In genomic region chr10:5892007-5892406, GRCh38 we compare ENCODE assay signal across 11 cellular contexts. TPM values are rescaled to one million over a fixed set of nuclear protein-coding genes. Genes with fewer than 3 reads are reported as not detected.
DNase-seq lines count a peak whose midpoint lies in the region; ATAC-seq and TF ChIP-seq lines count a peak whose summit lies in the region.
"Had no signal": no experiment of that assay in that cellular context is flagged by ENCODE, and none has a peak within 500 bp of the region (broad histone marks: within the 10 kb centered on the region; RNA-seq: fewer than 3 reads in every experiment).

No MANE protein-coding gene starts in this region.

- DNase-seq in 8988T (peak; percentile 40), DND-41 (no peak), hepatocyte (ENCODE audit: low spot score) (no peak), NCI-H226 (no peak), activated gamma-delta T cell (lab: John Stamatoyannopoulos, UW) (no peak), DMS153 treated with DMSO at 0.1 percent for 48 hours (lab: John Stamatoyannopoulos, UW; ENCODE audit: unreplicated experiment) (no peak)
- no peak for DNase-seq in activated naive CD8-positive, alpha-beta T cell treated with anti-CD3 and anti-CD28 coated beads for 36 hours
- DNase-seq: aorta, hippocampal formation had no signal

- H4K20me1 ChIP-seq in DND-41 (ENCODE audit: insufficient read depth, low read length) (peaks cover 39% of the 10 kb centered on the region), hepatocyte (ENCODE audit: insufficient read depth, poor library complexity, severe bottlenecking) (peaks cover 28% of the 10 kb centered on the region)

- H3K4me3 ChIP-seq in DND-41 (ENCODE audit: low read depth in 1 of 2, low read length in 2 of 2) (no peak overlapping the region), hepatocyte (no peak overlapping the region)

- no peak for ATAC-seq in DND-41 (ENCODE audit: insufficient read depth, low read depth)
- ATAC-seq in activated CD4-positive, CD25-positive, alpha-beta regulatory T cell treated with anti-CD3 and anti-CD28 coated beads, Interleukin-2, amount 50 U/mL, for 24 hours: no peak

- no peaks in the 10 kb centered on the region for H3K27me3 ChIP-seq in DND-41 (ENCODE audit: insufficient read depth, low read length, poor library complexity)
- no peaks in the 10 kb centered on the region for H3K27me3 ChIP-seq in hepatocyte
- H3K27me3 ChIP-seq: tibial nerve had no signal

- H3K27ac Mint-ChIP-seq in activated naive CD8-positive, alpha-beta T cell treated with anti-CD3 and anti-CD28 coated beads for 36 hours: no peak overlapping the region

- H2AFZ ChIP-seq in DND-41 (ENCODE audit: low read depth, low read length) (no peak overlapping the region), hepatocyte (no peak overlapping the region)

- H3K9me2 ChIP-seq in hepatocyte (replicated peaks; ENCODE audit: insufficient read depth): no peaks in the 10 kb centered on the region

- H3K36me3 ChIP-seq in DND-41 (ENCODE audit: insufficient read depth, low read length) (peaks cover 45% of the 10 kb centered on the region), hepatocyte (replicated peaks; ENCODE audit: insufficient read depth, low read depth) (no peaks in the 10 kb centered on the region)

- peak overlapping the region; percentile 91 for H3K4me2 ChIP-seq in DND-41 (ENCODE audit: insufficient read depth, low read length)
- peak overlapping the region; percentile 94 for H3K4me2 ChIP-seq in hepatocyte

- H3K27ac ChIP-seq in DND-41 (ENCODE audit: low read length) (no peak overlapping the region), hepatocyte (no peak overlapping the region)
- H3K27ac ChIP-seq: tibial nerve had no signal

- WGBS in hepatocyte (ENCODE audit: low lambda C conversion rate, missing lambda C conversion rate): 92% methylated on average over 8 of the region's 8 CpGs

- H3K9me3 ChIP-seq in DND-41 (ENCODE audit: insufficient read depth, low read length, severe bottlenecking): peaks cover under 1% of the 10 kb centered on the region
- H3K9me3 ChIP-seq in hepatocyte (ENCODE audit: low read depth): no peaks in the 10 kb centered on the region
- H3K9me3 ChIP-seq: tibial nerve had no signal

- peak overlapping the region; percentile 87; the same call in 1 of the 2 replicates for H3K9ac ChIP-seq in DND-41 (ENCODE audit: low read depth, low read length)

- H3K4me3 Mint-ChIP-seq in activated naive CD8-positive, alpha-beta T cell treated with anti-CD3 and anti-CD28 coated beads for 36 hours: peak overlapping the region; percentile 47

- TF ChIP-seq CTCF in DND-41 (IDR thresholded peaks at IDR 0.05; ENCODE audit: borderline replicate concordance, extremely low read depth, low read length, poor library complexity, severe bottlenecking): no peak
- TF ChIP-seq CTCF in hepatocyte (IDR thresholded peaks at IDR 0.05; ENCODE audit: poor library complexity): no peak

- H3K9me3 Mint-ChIP-seq in activated naive CD8-positive, alpha-beta T cell treated with anti-CD3 and anti-CD28 coated beads for 36 hours: no peaks in the 10 kb centered on the region

- H3K4me1 Mint-ChIP-seq in activated naive CD8-positive, alpha-beta T cell treated with anti-CD3 and anti-CD28 coated beads for 36 hours: peaks cover 46% of the 10 kb centered on the region

- H3K4me1 ChIP-seq in DND-41 (ENCODE audit: insufficient read depth, low read length) (peaks cover 40% of the 10 kb centered on the region), hepatocyte (ENCODE audit: insufficient read depth) (peaks cover 19% of the 10 kb centered on the region)

- no peaks in the 10 kb centered on the region for H3K27me3 Mint-ChIP-seq in activated naive CD8-positive, alpha-beta T cell treated with anti-CD3 and anti-CD28 coated beads for 36 hours

- H3K79me2 ChIP-seq in DND-41 (ENCODE audit: insufficient read depth, low read length): peaks cover 77% of the 10 kb centered on the region
- H3K79me2 ChIP-seq in hepatocyte: peaks cover 78% of the 10 kb centered on the region

- H3K36me3 Mint-ChIP-seq in activated naive CD8-positive, alpha-beta T cell treated with anti-CD3 and anti-CD28 coated beads for 36 hours: peaks cover 43% of the 10 kb centered on the region

RNA-seq across cellular contexts. Expression of gene FBH1, which starts 2.0 kb away (rescaled TPM):
- total RNA-seq in activated naive CD8-positive, alpha-beta T cell treated with anti-CD3 and anti-CD28 coated beads for 36 hours: 10 to 100 TPM; 48.7 to 49.0 TPM
- 66.1 and 66.4 TPM in 2 replicates for total RNA-seq in hepatocyte
- polyA plus RNA-seq in hepatocyte: 72.9 and 80.3 TPM in 2 replicates

RNA-seq across cellular contexts. Expression of gene ANKRD16, which starts 2.3 kb away (rescaled TPM):
- 1 to 10 TPM; 9.1 to 9.4 TPM for total RNA-seq in activated naive CD8-positive, alpha-beta T cell treated with anti-CD3 and anti-CD28 coated beads for 36 hours
- total RNA-seq in hepatocyte: 4.6 and 6.8 TPM in 2 replicates
- polyA plus RNA-seq in hepatocyte: 11.5 and 15.7 TPM in 2 replicates
